In the genomic region with DNA sequence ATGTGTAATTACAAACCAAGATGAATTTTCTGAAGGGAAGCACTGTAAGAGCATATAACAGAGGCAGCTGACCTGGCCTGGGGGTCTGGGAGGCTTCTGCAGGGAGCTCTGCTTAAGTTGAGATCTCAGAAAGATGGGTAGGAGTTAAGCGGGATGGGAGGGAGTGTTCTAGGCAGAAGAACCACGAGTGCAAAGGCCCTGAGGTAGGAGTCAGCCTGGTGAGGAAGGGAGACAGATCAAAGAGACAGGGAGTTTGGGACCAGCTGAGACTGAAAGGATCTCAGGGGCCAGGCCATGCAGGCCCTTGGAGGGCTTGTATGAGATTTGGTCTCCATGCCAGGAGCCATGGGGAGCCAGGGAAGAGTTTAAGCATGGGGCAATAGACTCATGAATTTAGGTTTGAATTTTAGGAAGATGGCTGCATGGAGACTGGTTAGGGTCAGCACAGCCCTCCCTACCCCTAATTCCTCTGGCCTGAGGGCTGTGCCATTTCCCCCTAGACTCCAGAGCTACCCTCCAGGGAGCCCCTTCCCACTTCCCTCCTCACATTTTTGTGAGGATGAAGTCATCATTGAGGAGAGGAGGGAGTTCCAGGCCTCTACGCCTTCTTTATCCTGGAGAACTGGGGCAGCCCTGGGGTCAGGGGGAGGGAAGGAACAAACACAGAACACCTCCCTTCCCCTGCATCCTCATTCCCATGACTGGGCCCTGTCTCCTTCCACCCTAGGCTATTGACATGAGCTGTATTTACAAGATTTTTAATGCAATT, we compare ENCODE assay signal across 21 cellular contexts.
"Had no signal": no experiment of that assay in that cellular context is flagged by ENCODE, and none has a peak within 500 bp of the region (broad histone marks: within the 10 kb centered on the region; RNA-seq: fewer than 3 reads in every experiment).

No MANE protein-coding gene starts in this region.

- H3K36me3 ChIP-seq: breast epithelium, esophagus squamous epithelium, right lobe of liver, tibial nerve had no signal

- H3K36me3 Mint-ChIP-seq: activated CD8-positive, alpha-beta memory T cell treated with anti-CD3 and anti-CD28 coated beads, Interleukin-2, amount 10 ng/mL, durations not matched to agents 7 days and 5 days; activated naive CD8-positive, alpha-beta T cell; stimulated activated naive B cell treated with anti-CD40 and anti-IgM and Interleukin-4, amounts not matched to agents 10 μg/mL and 1 μg/mL and 100 μg/mL, for 72 hours had no signal

- H3K4me3 Mint-ChIP-seq: activated CD8-positive, alpha-beta memory T cell treated with anti-CD3 and anti-CD28 coated beads, Interleukin-2, amount 10 ng/mL, durations not matched to agents 7 days and 5 days; activated naive CD8-positive, alpha-beta T cell; activated T-cell treated with anti-CD3 and anti-CD28 coated beads, Interleukin-2, amount 50 U/mL, for 4 hours; stimulated activated naive B cell treated with anti-CD40 and anti-IgM and Interleukin-4, amounts not matched to agents 10 μg/mL and 1 μg/mL and 100 μg/mL, for 72 hours had no signal

- H3K9me3 Mint-ChIP-seq: activated T-cell treated with anti-CD3 and anti-CD28 coated beads, Interleukin-2, amount 50 U/mL, for 4 hours; stimulated activated naive B cell treated with anti-CD40 and anti-IgM and Interleukin-4, amounts not matched to agents 10 μg/mL and 1 μg/mL and 100 μg/mL, for 72 hours had no signal

- DNase-seq: activated CD4-positive, alpha-beta T cell treated with anti-CD3 and anti-CD28 coated beads, Interleukin-2, amount 50 U/mL, for 4 hours; activated CD8-positive, alpha-beta memory T cell treated with anti-CD3 and anti-CD28 coated beads, Interleukin-2, amount 10 ng/mL, durations not matched to agents 7 days and 5 days; activated gamma-delta T cell; activated T-cell treated with anti-CD3 and anti-CD28 coated beads, Interleukin-2, amount 50 U/mL, for 4 hours; aorta; dorsolateral prefrontal cortex; esophagus squamous epithelium; foreskin fibroblast; kidney; midbrain; nucleus accumbens; right lobe of liver; stimulated activated CD4-positive, alpha-beta T cell treated with anti-CD3 and anti-CD28 coated beads, Interleukin-2, amount 100 ng/mL, for 24 hours; stimulated activated naive B cell treated with anti-CD40 and anti-IgM and Interleukin-4, amounts not matched to agents 10 μg/mL and 1 μg/mL and 100 μg/mL, for 72 hours; T-helper 1 cell had no signal

- H3K27me3 ChIP-seq: breast epithelium, dorsolateral prefrontal cortex, right lobe of liver, tibial nerve had no signal

- ATAC-seq: activated CD4-positive, CD25-positive, alpha-beta regulatory T cell treated with anti-CD3 and anti-CD28 coated beads, Interleukin-2, amount 50 U/mL, for 24 hours; activated CD8-positive, alpha-beta memory T cell treated with anti-CD3 and anti-CD28 coated beads, Interleukin-2, amount 10 ng/mL, durations not matched to agents 7 days and 5 days; activated T-cell treated with anti-CD3 and anti-CD28 coated beads, Interleukin-2, amount 50 U/mL, for 4 hours; right lobe of liver; stimulated activated naive B cell treated with anti-CD40 and anti-IgM and Interleukin-4, amounts not matched to agents 10 μg/mL and 1 μg/mL and 100 μg/mL, for 72 hours had no signal

- H3K27me3 Mint-ChIP-seq: activated naive CD8-positive, alpha-beta T cell had no signal

- H3K27ac Mint-ChIP-seq: activated CD8-positive, alpha-beta memory T cell treated with anti-CD3 and anti-CD28 coated beads, Interleukin-2, amount 10 ng/mL, durations not matched to agents 7 days and 5 days; activated naive CD8-positive, alpha-beta T cell; progenitor cell of endocrine pancreas; stimulated activated naive B cell treated with anti-CD40 and anti-IgM and Interleukin-4, amounts not matched to agents 10 μg/mL and 1 μg/mL and 100 μg/mL, for 72 hours had no signal

- H3K9me3 ChIP-seq: breast epithelium, esophagus squamous epithelium, right lobe of liver, tibial nerve had no signal

- H3K27ac ChIP-seq: breast epithelium, dorsolateral prefrontal cortex, esophagus squamous epithelium, right lobe of liver, SK-N-MC, tibial nerve had no signal

- H3K4me3 ChIP-seq: breast epithelium, dorsolateral prefrontal cortex, esophagus squamous epithelium, right lobe of liver, SK-N-MC, tibial nerve had no signal

- H3K4me1 ChIP-seq: breast epithelium had no signal
